In the genomic region with DNA sequence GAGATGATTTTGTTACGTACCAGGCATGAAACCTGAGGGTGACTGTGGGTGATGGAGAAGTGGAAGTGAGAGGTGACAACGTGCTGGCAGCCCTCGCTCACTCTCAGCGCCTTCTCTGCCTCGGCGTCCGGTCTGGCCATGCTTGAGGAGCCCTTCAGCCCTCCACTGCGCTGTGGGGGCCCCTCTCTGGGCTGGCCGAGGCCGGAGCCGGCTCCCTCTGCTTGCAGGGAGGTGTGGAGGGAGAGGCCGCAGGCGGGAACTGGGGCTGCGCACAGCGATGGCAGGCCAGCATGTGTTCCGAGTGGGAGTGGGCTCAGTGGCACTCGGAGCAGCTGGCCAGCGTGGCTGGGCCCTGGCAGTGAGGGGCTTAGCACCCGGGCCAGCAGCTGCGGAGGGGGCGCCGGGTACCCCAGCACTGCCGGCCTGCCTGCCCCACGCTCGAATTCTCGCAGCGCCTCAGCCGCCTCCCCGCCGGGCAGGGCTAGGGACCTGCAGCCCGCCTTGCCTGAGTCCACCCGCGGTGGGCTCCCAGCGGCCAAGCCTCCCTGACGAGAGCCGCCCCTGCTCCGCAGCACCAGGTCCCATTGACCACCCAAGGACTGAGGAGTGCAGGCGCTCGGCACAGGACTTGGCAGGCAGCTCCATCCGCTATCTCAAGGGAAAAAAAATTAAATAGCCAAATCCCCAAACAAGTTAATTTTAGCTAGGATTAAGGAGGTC, we compare ENCODE assay signal across 18 cellular contexts. TPM values are rescaled to one million over a fixed set of nuclear protein-coding genes. Genes with fewer than 3 reads are reported as not detected.
"Had no signal": no experiment of that assay in that cellular context is flagged by ENCODE, and none has a peak within 500 bp of the region (broad histone marks: within the 10 kb centered on the region; RNA-seq: fewer than 3 reads in every experiment).

No MANE protein-coding gene starts in this region.

- H3K9me3 ChIP-seq: mucosa of descending colon, pancreas, thoracic aorta, transverse colon had no signal

- H3K27ac Mint-ChIP-seq: naive thymus-derived CD8-positive, alpha-beta T cell; progenitor cell of endocrine pancreas; stimulated activated naive B cell treated with anti-CD40 and anti-IgM and Interleukin-4, amounts not matched to agents 10 μg/mL and 1 μg/mL and 100 μg/mL, for 72 hours; stimulated activated naive CD8-positive, alpha-beta T cell treated with anti-CD3 and anti-CD28 coated beads, Interleukin-15, amount 100 ng/mL, for 72 hours had no signal

- H3K36me3 ChIP-seq: heart right ventricle, pancreas, thoracic aorta, transverse colon had no signal

- H3K4me3 ChIP-seq: heart right ventricle, mucosa of descending colon, pancreas, thoracic aorta, transverse colon had no signal

- ATAC-seq: esophagus mucosa; mucosa of descending colon; naive thymus-derived CD8-positive, alpha-beta T cell; pancreas; sciatic nerve; stimulated activated naive B cell treated with anti-CD40 and anti-IgM and Interleukin-4, amounts not matched to agents 10 μg/mL and 1 μg/mL and 100 μg/mL, for 72 hours; stimulated activated naive CD8-positive, alpha-beta T cell treated with anti-CD3 and anti-CD28 coated beads, Interleukin-15, amount 100 ng/mL, for 72 hours had no signal

- H3K27me3 ChIP-seq: heart right ventricle, pancreas, transverse colon had no signal

- DNase-seq: effector memory CD4-positive, alpha-beta T cell; heart right ventricle; hypothalamus; mammary epithelial cell; naive thymus-derived CD8-positive, alpha-beta T cell; nucleus accumbens; stimulated activated CD4-positive, alpha-beta T cell treated with anti-CD3 and anti-CD28 coated beads, Interleukin-2, amount 100 ng/mL, for 24 hours; stimulated activated CD4-positive, alpha-beta T cell treated with anti-CD3 and anti-CD28 coated beads, Interleukin-4, amount 100 ng/mL, for 4 hours; stimulated activated naive B cell treated with anti-CD40 and anti-IgM and Interleukin-4, amounts not matched to agents 10 μg/mL and 1 μg/mL and 100 μg/mL, for 72 hours; stimulated activated naive CD8-positive, alpha-beta T cell treated with anti-CD3 and anti-CD28 coated beads, Interleukin-15, amount 100 ng/mL, for 72 hours; transverse colon had no signal

- H3K36me3 Mint-ChIP-seq: naive thymus-derived CD8-positive, alpha-beta T cell; stimulated activated naive B cell treated with anti-CD40 and anti-IgM and Interleukin-4, amounts not matched to agents 10 μg/mL and 1 μg/mL and 100 μg/mL, for 72 hours had no signal

- H3K4me1 Mint-ChIP-seq: naive thymus-derived CD8-positive, alpha-beta T cell; stimulated activated naive B cell treated with anti-CD40 and anti-IgM and Interleukin-4, amounts not matched to agents 10 μg/mL and 1 μg/mL and 100 μg/mL, for 72 hours; stimulated activated naive CD8-positive, alpha-beta T cell treated with anti-CD3 and anti-CD28 coated beads, Interleukin-15, amount 100 ng/mL, for 72 hours had no signal

- H3K4me3 Mint-ChIP-seq: naive thymus-derived CD8-positive, alpha-beta T cell; stimulated activated naive B cell treated with anti-CD40 and anti-IgM and Interleukin-4, amounts not matched to agents 10 μg/mL and 1 μg/mL and 100 μg/mL, for 72 hours; stimulated activated naive CD8-positive, alpha-beta T cell treated with anti-CD3 and anti-CD28 coated beads, Interleukin-15, amount 100 ng/mL, for 72 hours had no signal

- H3K4me1 ChIP-seq: pancreas had no signal

- H3K27ac ChIP-seq: heart right ventricle, pancreas, thoracic aorta, transverse colon had no signal

RNA-seq across cellular contexts. Expression of a gene that starts 29.7 kb away (rescaled TPM):
- total RNA-seq: fibroblast of lung; naive thymus-derived CD8-positive, alpha-beta T cell had no signal
- polyA plus RNA-seq: mammary epithelial cell had no signal
